In the genomic region with DNA sequence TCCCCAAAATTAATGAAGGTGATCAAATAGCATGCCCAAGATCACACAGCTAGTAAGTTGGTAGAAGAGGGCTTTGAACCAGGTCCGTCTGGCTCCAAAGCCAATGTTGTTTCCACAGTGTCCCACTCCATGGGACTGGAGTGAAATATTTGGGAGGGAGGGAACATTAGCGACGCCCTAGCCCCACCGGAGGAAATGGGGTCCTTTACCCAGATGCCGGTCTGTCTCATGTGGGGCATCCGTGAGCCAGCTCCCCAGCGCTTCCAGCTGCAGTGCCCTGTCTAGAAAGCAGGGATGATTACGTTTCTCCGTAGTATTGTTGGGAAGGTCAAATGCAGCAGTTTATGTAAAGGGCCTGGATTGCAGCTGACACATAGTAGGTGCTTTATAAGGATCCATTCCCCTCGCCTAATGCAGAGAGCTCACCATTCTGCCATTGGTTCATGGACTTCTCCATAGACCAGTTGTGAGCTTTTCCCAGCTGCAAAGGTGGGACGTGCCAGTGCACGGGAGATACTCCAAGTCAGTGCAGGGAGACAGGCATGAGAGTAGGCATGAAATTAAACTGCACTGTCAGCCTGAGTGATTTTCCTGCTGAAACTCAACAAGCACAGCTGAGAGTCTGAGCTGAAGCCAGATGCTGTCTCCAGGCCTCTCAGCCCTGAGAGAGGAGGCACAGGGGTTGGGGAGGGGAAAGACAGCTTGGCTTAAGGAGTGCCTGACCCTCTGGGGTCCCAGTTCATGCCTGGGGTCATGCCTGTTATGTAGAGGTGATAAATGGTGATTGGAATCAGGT, we compare ENCODE assay signal across 19 cellular contexts. TPM values are rescaled to one million over a fixed set of nuclear protein-coding genes. Genes with fewer than 3 reads are reported as not detected.
A peak's percentile ranks its signal among the peaks of the same experiment; 100 is the strongest.
DNase-seq lines count a peak whose midpoint lies in the region; ATAC-seq and TF ChIP-seq lines count a peak whose summit lies in the region.
"Had no signal": no experiment of that assay in that cellular context is flagged by ENCODE, and none has a peak within 500 bp of the region (broad histone marks: within the 10 kb centered on the region; RNA-seq: fewer than 3 reads in every experiment).

No MANE protein-coding gene starts in this region.

- H3K27ac Mint-ChIP-seq in activated naive CD4-positive, alpha-beta T cell treated with anti-CD3 and anti-CD28 coated beads, Interleukin-2, amount 50 U/mL, for 24 hours, result peak overlapping the region; percentile 12
- no peak overlapping the region for H3K27ac Mint-ChIP-seq in activated naive CD4-positive, alpha-beta T cell treated with anti-CD3 and anti-CD28 coated beads, Interleukin-2, amount 50 U/mL, for 72 hours
- H3K27ac Mint-ChIP-seq in HFFc6, result no peak overlapping the region
- peak overlapping the region; percentile 5 to 78 for H3K27ac Mint-ChIP-seq in effector memory CD8-positive, alpha-beta T cell

- no peaks in the 10 kb centered on the region for H3K79me2 ChIP-seq in OCI-LY7 (ENCODE audit: insufficient read depth, low read depth, low read length)

- no peaks in the 10 kb centered on the region for H3K36me3 Mint-ChIP-seq in activated naive CD4-positive, alpha-beta T cell treated with anti-CD3 and anti-CD28 coated beads, Interleukin-2, amount 50 U/mL, for 24 hours
- peaks cover 0 to 4% of the 10 kb centered on the region in 2 donors for H3K36me3 Mint-ChIP-seq in activated naive CD4-positive, alpha-beta T cell treated with anti-CD3 and anti-CD28 coated beads, Interleukin-2, amount 50 U/mL, for 72 hours
- peaks cover 4% of the 10 kb centered on the region; the same call in 1 of the 2 replicates for H3K36me3 Mint-ChIP-seq in HFFc6 (ENCODE audit: low read depth)
- H3K36me3 Mint-ChIP-seq in effector memory CD8-positive, alpha-beta T cell (ENCODE audit: insufficient read depth), result peaks cover 13% of the 10 kb centered on the region

- H3K4me1 Mint-ChIP-seq in activated naive CD4-positive, alpha-beta T cell treated with anti-CD3 and anti-CD28 coated beads, Interleukin-2, amount 50 U/mL, for 24 hours, result no peaks in the 10 kb centered on the region
- H3K4me1 Mint-ChIP-seq in HFFc6 (ENCODE audit: low read depth), result no peaks in the 10 kb centered on the region
- peaks cover 0 to 7% of the 10 kb centered on the region in 2 donors for H3K4me1 Mint-ChIP-seq in effector memory CD8-positive, alpha-beta T cell (ENCODE audit: low read depth in 2 of 2)

- H3K27ac ChIP-seq in OCI-LY7 (ENCODE audit: low read depth, low read length, poor library complexity, severe bottlenecking), result no peak overlapping the region
- H3K27ac ChIP-seq: A549, suprapubic skin had no signal

- H4K20me1 ChIP-seq in OCI-LY7 (ENCODE audit: insufficient read depth, low read length), result no peaks in the 10 kb centered on the region

- no TSS peak for BruUV-seq in OCI-LY7 (replicated peaks; lab: Mats Ljungman, UMichigan)

- no peaks in the 10 kb centered on the region for H3K9me3 ChIP-seq in OCI-LY7 (ENCODE audit: low read length)
- H3K9me3 ChIP-seq: A549, Caco-2, suprapubic skin had no signal

- H3K27me3 Mint-ChIP-seq in activated naive CD4-positive, alpha-beta T cell treated with anti-CD3 and anti-CD28 coated beads, Interleukin-2, amount 50 U/mL, for 24 hours, result no peaks in the 10 kb centered on the region
- peaks cover 2% of the 10 kb centered on the region; the same call in 1 of the 2 replicates for H3K27me3 Mint-ChIP-seq in HFFc6 (ENCODE audit: insufficient read depth)
- H3K27me3 Mint-ChIP-seq in effector memory CD8-positive, alpha-beta T cell, result no peaks in the 10 kb centered on the region

- CTCF ChIA-PET in OCI-LY7 (lab: Charles Lee; ENCODE audit: unreplicated experiment), result interaction anchor here (0.5 to 1.4 kb wide), 4 partner anchors 12 to 369 kb away, joined by 3 to 8 read pairs (median 5); no protein-coding TSS in a partner anchor

- DNase-seq in activated naive CD4-positive, alpha-beta T cell treated with anti-CD3 and anti-CD28 coated beads, Interleukin-2, amount 50 U/mL, for 72 hours (ENCODE audit: low spot score in 2 of 2), result no peak
- DNase-seq in HFFc6 (no peak), posterior vena cava (ENCODE audit: low spot score) (peak; percentile 40), amniotic stem cell (lab: John Stamatoyannopoulos, UW) (no peak), OCI-LY7 (ENCODE audit: low spot score) (no peak)
- DNase-seq in effector memory CD8-positive, alpha-beta T cell, result no peak
- DNase-seq in stimulated activated naive CD4-positive, alpha-beta T cell (lab: John Stamatoyannopoulos, UW), result no peak
- DNase-seq: cortex of kidney, mammary epithelial cell, NCI-H1417 treated with DMSO at 0.1 percent for 48 hours, occipital lobe had no signal

- no peak overlapping the region for H3K4me3 Mint-ChIP-seq in activated naive CD4-positive, alpha-beta T cell treated with anti-CD3 and anti-CD28 coated beads, Interleukin-2, amount 50 U/mL, for 24 hours
- no peak overlapping the region for H3K4me3 Mint-ChIP-seq in HFFc6
- no peak overlapping the region for H3K4me3 Mint-ChIP-seq in effector memory CD8-positive, alpha-beta T cell

- TF ChIP-seq CTCF in HFFc6 (IDR thresholded peaks at IDR 0.05) (peak; percentile 70), OCI-LY7 (conservative IDR thresholded peaks at IDR 0.05; ENCODE audit: low read length) (no peak; the same call in 1 of the 2 replicates)

- no peaks in the 10 kb centered on the region for H3K9me2 ChIP-seq in OCI-LY7 (ENCODE audit: insufficient read depth, low read length)

- no peak for ATAC-seq in activated naive CD4-positive, alpha-beta T cell treated with anti-CD3 and anti-CD28 coated beads, Interleukin-2, amount 50 U/mL, for 72 hours
- ATAC-seq in effector memory CD8-positive, alpha-beta T cell (replicated peaks), result no peak

- intact Hi-C loops in posterior vena cava (cut with DNase I) (loop anchor here in 1 of 2 donors (10.0 kb wide), 1 partner anchor 65 kb away; no protein-coding TSS in a partner anchor), OCI-LY7 (cut with micrococcal nuclease; ENCODE audit: unreplicated experiment) (loop anchor here (1.0 to 5.0 kb wide), 3 partner anchors 312 to 473 kb away; no protein-coding TSS in a partner anchor)

- no peak overlapping the region for H3K4me3 ChIP-seq in OCI-LY7 (ENCODE audit: low read depth, low read length, poor library complexity, severe bottlenecking)
- H3K4me3 ChIP-seq: A549, smooth muscle cell, suprapubic skin had no signal

- no peak overlapping the region for H2AFZ ChIP-seq in OCI-LY7 (ENCODE audit: low read length)

- H3K9me3 Mint-ChIP-seq in activated naive CD4-positive, alpha-beta T cell treated with anti-CD3 and anti-CD28 coated beads, Interleukin-2, amount 50 U/mL, for 24 hours, result no peaks in the 10 kb centered on the region
- no peaks in the 10 kb centered on the region for H3K9me3 Mint-ChIP-seq in activated naive CD4-positive, alpha-beta T cell treated with anti-CD3 and anti-CD28 coated beads, Interleukin-2, amount 50 U/mL, for 72 hours
- no peaks in the 10 kb centered on the region for H3K9me3 Mint-ChIP-seq in HFFc6
- H3K9me3 Mint-ChIP-seq in effector memory CD8-positive, alpha-beta T cell, result no peaks in the 10 kb centered on the region

- no peak overlapping the region for H3K4me2 ChIP-seq in OCI-LY7 (ENCODE audit: low read length)
- H3K4me2 ChIP-seq: A549, smooth muscle cell had no signal

- POLR2A ChIA-PET in OCI-LY7 (lab: Charles Lee), result interaction anchor here (0.8 to 1.6 kb wide), 8 partner anchors 8 to 296 kb away, joined by 3 to 5 read pairs (median 3); no protein-coding TSS in a partner anchor

- no peaks in the 10 kb centered on the region for H3K36me3 ChIP-seq in OCI-LY7 (ENCODE audit: insufficient read depth, low read length)

- H3K4me1 ChIP-seq in OCI-LY7 (ENCODE audit: insufficient read depth, low read length, poor library complexity, severe bottlenecking), result no peaks in the 10 kb centered on the region
- H3K4me1 ChIP-seq: A549, Caco-2 had no signal

RNA-seq across cellular contexts. Expression of a gene that starts 24.7 kb away (rescaled TPM):
- total RNA-seq in activated naive CD4-positive, alpha-beta T cell treated with anti-CD3 and anti-CD28 coated beads, Interleukin-2, amount 50 U/mL, for 72 hours, result 10 to 100 TPM; 42.1 to 42.3 TPM
- total RNA-seq in HFFc6 (2021; fragmentation: NEBNext Ultra II Directional; extraction: Animal tissue kit (Norgen Biotek cat#: 25700)), result 100 to 1,000 TPM; 321 to 467 (median 352) TPM
- 100 to 1,000 TPM in 1 of 2 donors, 10 to 100 TPM in 1; 80.3 to 104 TPM for total RNA-seq in posterior vena cava
- total RNA-seq in OCI-LY7 (2014; rRNA removed; shearing (Covaris generic)), result 8.4 and 9.8 TPM in 2 replicates
- 19.5 and 23.6 TPM in 2 replicates for total RNA-seq in OCI-LY7 (2022)

RNA-seq across cellular contexts. Expression of a gene that starts 50.7 kb away (rescaled TPM):
- total RNA-seq in activated naive CD4-positive, alpha-beta T cell treated with anti-CD3 and anti-CD28 coated beads, Interleukin-2, amount 50 U/mL, for 72 hours, result not detected
- total RNA-seq in HFFc6 (2021; fragmentation: NEBNext Ultra II Directional; extraction: Animal tissue kit (Norgen Biotek cat#: 25700)), result under 1 TPM; 0.28 to 0.71 (median 0.41) TPM
- not detected for total RNA-seq in posterior vena cava
- total RNA-seq in OCI-LY7 (2014; rRNA removed; shearing (Covaris generic)), result not detected in 2 replicates
- 0.06 TPM in 1 of 2 replicates, not detected in the other for total RNA-seq in OCI-LY7 (2022)
- total RNA-seq: glomerular endothelial cell, kidney epithelial cell, mammary epithelial cell, smooth muscle cell, urinary bladder had no signal

Comparison
In these comparisons a context has a peak if more than half of its experiments do, and no peak if none do; other contexts are left out.
1. H3K27ac Mint-ChIP-seq: peak in activated naive CD4-positive, alpha-beta T cell treated with anti-CD3 and anti-CD28 coated beads, Interleukin-2, amount 50 U/mL, for 24 hours (single experiment) and effector memory CD8-positive, alpha-beta T cell (2 of 2); none in activated naive CD4-positive, alpha-beta T cell treated with anti-CD3 and anti-CD28 coated beads, Interleukin-2, amount 50 U/mL, for 72 hours (0 of 2) and HFFc6 (single experiment).